1 cellular context compared by ENCODE assay signal in the genomic region with DNA sequence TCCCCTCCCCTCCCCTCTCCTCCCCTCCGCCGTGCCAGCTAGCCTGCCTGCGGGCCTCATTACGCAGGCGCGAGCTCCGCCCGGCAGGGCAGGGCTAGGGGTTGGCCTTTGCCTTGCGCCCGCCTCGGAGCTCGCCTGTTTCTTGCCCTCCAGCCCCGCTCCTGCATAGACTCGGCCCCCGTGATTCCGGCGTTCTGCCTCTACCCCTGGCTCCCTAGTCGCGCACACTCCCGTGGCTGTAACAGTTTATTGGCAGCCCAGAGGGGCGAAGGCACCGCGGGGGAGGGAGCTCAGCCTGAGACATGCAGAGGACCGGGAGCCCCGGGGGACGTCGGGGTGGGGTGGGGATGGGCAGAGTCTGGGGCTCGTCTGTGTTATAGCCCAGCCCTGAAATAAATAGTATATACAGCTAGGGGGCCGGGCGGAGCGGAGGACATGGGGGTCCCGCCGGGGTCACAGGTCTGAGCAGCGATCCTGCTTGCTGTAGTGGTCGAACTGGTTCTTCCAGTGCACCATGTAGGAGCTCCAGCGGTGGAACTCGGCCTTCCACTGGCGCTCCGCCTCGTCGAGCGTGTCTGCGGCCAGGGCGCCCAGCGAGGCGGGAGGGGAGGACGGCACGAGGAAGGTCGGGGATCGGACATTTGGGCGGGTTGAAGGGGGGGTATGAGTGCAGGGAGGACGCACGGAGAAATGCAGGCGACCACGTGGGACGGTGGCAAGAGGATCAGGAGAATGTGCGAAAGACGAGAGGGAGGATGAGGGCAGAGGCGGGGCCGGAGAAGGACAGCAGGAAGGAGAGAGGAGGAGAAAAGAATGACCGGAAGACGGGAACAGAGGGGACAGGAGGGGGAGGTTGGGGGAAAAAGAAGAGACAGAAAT.
TF ChIP-seq lines count a peak whose summit lies in the region.

No MANE protein-coding gene starts in this region.

TF ChIP-seq in K562, 482 proteins besides CTCF, POLR2A, EP300 and RAD21 (continued from another document and continues in another):
- TF ChIP-seq, protein P1, sequence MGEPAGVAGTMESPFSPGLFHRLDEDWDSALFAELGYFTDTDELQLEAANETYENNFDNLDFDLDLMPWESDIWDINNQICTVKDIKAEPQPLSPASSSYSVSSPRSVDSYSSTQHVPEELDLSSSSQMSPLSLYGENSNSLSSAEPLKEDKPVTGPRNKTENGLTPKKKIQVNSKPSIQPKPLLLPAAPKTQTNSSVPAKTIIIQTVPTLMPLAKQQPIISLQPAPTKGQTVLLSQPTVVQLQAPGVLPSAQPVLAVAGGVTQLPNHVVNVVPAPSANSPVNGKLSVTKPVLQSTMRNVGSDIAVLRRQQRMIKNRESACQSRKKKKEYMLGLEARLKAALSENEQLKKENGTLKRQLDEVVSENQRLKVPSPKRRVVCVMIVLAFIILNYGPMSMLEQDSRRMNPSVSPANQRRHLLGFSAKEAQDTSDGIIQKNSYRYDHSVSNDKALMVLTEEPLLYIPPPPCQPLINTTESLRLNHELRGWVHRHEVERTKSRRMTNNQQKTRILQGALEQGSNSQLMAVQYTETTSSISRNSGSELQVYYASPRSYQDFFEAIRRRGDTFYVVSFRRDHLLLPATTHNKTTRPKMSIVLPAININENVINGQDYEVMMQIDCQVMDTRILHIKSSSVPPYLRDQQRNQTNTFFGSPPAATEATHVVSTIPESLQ (CRISPR knock-in tag; IDR thresholded peaks at IDR 0.05) = peak; percentile 97
- TF ChIP-seq FOSL1 (tag; conservative IDR thresholded peaks at IDR 0.05) (no peak), ZNF431 (CRISPR knock-in tag; IDR thresholded peaks at IDR 0.05) (peak; percentile 73), SMC3 (conservative IDR thresholded peaks at IDR 0.05; ENCODE audit: insufficient read depth, low read depth, low read length) (no peak), RBM22 (IDR thresholded peaks at IDR 0.05; ENCODE audit: low read depth, low read length, poor library complexity, severe bottlenecking) (no peak), CREBBP (IDR thresholded peaks at IDR 0.05; ENCODE audit: low read depth, low read length) (no peak), KAT7 (CRISPR knock-in tag; IDR thresholded peaks at IDR 0.05; ENCODE audit: borderline replicate concordance) (peak; percentile 86), PURB (CRISPR knock-in tag; IDR thresholded peaks at IDR 0.05; ENCODE audit: low read depth) (no peak), FOS (IDR thresholded peaks at IDR 0.05; ENCODE audit: extremely low read depth, insufficient read length) (no peak), CHD2 (IDR thresholded peaks at IDR 0.05; ENCODE audit: low read depth, low read length) (no peak; the same call in 1 of the 2 replicates), ESRRB (CRISPR knock-in tag; IDR thresholded peaks at IDR 0.05; ENCODE audit: borderline replicate concordance) (no peak), ZNF609 (CRISPR knock-in tag; IDR thresholded peaks at IDR 0.05; ENCODE audit: borderline replicate concordance) (no peak), SLC30A9 (CRISPR knock-in tag; IDR thresholded peaks at IDR 0.05) (no peak), ZBTB17 (CRISPR knock-in tag; IDR thresholded peaks at IDR 0.05) (peak; percentile 66), VEZF1 (CRISPR knock-in tag; IDR thresholded peaks at IDR 0.05) (peak; percentile 52), ZNF197 (CRISPR knock-in tag; IDR thresholded peaks at IDR 0.05; ENCODE audit: low read depth) (0 out of 2 replicates have a peak, but pooled peaks have one; percentile 71), ARID3A (IDR thresholded peaks at IDR 0.05; ENCODE audit: borderline replicate concordance, low read depth, low read length) (no peak), KDM2B (CRISPR knock-in tag; IDR thresholded peaks at IDR 0.05) (peak; percentile 77; the same call in 1 of the 2 replicates), BRCA1 (IDR thresholded peaks at IDR 0.05) (no peak), BRCA1 (CRISPR knock-in tag; IDR thresholded peaks at IDR 0.05) (no peak), PCBP1 (IDR thresholded peaks at IDR 0.05; ENCODE audit: low read depth, low read length, poor library complexity, severe bottlenecking) (no peak), NCOA2 (IDR thresholded peaks at IDR 0.05; ENCODE audit: partially characterized antibody in 2 of 2) (no peak), ZNF134 (CRISPR knock-in tag; conservative IDR thresholded peaks at IDR 0.05) (no peak), ZNF668 (CRISPR knock-in tag; IDR thresholded peaks at IDR 0.05) (no peak), NR4A1 (CRISPR knock-in tag; IDR thresholded peaks at IDR 0.05) (no peak; the same call in 1 of the 2 replicates), NR4A1 (tag; IDR thresholded peaks at IDR 0.05) (peak; percentile 25; the same call in 1 of the 2 replicates), MCM7 (IDR thresholded peaks at IDR 0.05) (no peak), MTA1 (IDR thresholded peaks at IDR 0.05; ENCODE audit: borderline replicate concordance) (peak; percentile 84), SMAD1 (IDR thresholded peaks at IDR 0.05; ENCODE audit: low read depth, low read length, partially characterized antibody) (peak; percentile 56), GATAD2A (IDR thresholded peaks at IDR 0.05) (peak; percentile 86; the same call in 1 of the 2 replicates), EP400 (IDR thresholded peaks at IDR 0.05) (peak; percentile 95), XRCC3 (IDR thresholded peaks at IDR 0.05) (no peak), TAF9B (IDR thresholded peaks at IDR 0.05; ENCODE audit: partially characterized antibody) (peak; percentile 58), NCOA1 (IDR thresholded peaks at IDR 0.05; ENCODE audit: low read depth) (peak; percentile 70; the same call in 1 of the 2 replicates), NCOA6 (IDR thresholded peaks at IDR 0.05) (no peak), HNRNPLL (IDR thresholded peaks at IDR 0.05; ENCODE audit: low read depth, low read length, poor library complexity, severe bottlenecking) (no peak), CCNT2 (IDR thresholded peaks at IDR 0.05; ENCODE audit: borderline replicate concordance, extremely low read depth, insufficient read length, low read depth, low read length) (peak; percentile 31), RBM34 (IDR thresholded peaks at IDR 0.05; ENCODE audit: borderline replicate concordance, insufficient read depth, low read length) (no peak), POLR2G (IDR thresholded peaks at IDR 0.05; ENCODE audit: low read depth, low read length) (peak; percentile 88), POLR2B (IDR thresholded peaks at IDR 0.05; ENCODE audit: low read depth, partially characterized antibody) (peak; percentile 79), NCOA4 (IDR thresholded peaks at IDR 0.05; ENCODE audit: partially characterized antibody) (peak; percentile 40), MIER1 (IDR thresholded peaks at IDR 0.05; ENCODE audit: low read depth) (no peak; the same call in 1 of the 2 replicates), PHF8 (IDR thresholded peaks at IDR 0.05; ENCODE audit: borderline replicate concordance, low read length) (peak; percentile 56; the same call in 1 of the 2 replicates), ZNF212 (CRISPR knock-in tag; IDR thresholded peaks at IDR 0.05) (no peak), SREBF2 (CRISPR knock-in tag; IDR thresholded peaks at IDR 0.05) (peak; percentile 97; the same call in 1 of the 2 replicates), ZNF277 (CRISPR knock-in tag; IDR thresholded peaks at IDR 0.05; ENCODE audit: borderline replicate concordance) (no peak), HOXB6 (CRISPR knock-in tag; IDR thresholded peaks at IDR 0.05; ENCODE audit: borderline replicate concordance) (no peak), NFYB (IDR thresholded peaks at IDR 0.05; ENCODE audit: extremely low read depth, insufficient read length) (no peak)
- TF ChIP-seq, protein P2, sequence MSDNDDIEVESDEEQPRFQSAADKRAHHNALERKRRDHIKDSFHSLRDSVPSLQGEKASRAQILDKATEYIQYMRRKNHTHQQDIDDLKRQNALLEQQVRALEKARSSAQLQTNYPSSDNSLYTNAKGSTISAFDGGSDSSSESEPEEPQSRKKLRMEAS (CRISPR knock-in tag; IDR thresholded peaks at IDR 0.05) = peak; percentile 95
- TF ChIP-seq, protein P3, sequence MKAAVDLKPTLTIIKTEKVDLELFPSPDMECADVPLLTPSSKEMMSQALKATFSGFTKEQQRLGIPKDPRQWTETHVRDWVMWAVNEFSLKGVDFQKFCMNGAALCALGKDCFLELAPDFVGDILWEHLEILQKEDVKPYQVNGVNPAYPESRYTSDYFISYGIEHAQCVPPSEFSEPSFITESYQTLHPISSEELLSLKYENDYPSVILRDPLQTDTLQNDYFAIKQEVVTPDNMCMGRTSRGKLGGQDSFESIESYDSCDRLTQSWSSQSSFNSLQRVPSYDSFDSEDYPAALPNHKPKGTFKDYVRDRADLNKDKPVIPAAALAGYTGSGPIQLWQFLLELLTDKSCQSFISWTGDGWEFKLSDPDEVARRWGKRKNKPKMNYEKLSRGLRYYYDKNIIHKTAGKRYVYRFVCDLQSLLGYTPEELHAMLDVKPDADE (conservative IDR thresholded peaks at IDR 0.05; ENCODE audit: control insufficient read depth, low read depth, low read length) = no peak
- TF ChIP-seq, protein P4, sequence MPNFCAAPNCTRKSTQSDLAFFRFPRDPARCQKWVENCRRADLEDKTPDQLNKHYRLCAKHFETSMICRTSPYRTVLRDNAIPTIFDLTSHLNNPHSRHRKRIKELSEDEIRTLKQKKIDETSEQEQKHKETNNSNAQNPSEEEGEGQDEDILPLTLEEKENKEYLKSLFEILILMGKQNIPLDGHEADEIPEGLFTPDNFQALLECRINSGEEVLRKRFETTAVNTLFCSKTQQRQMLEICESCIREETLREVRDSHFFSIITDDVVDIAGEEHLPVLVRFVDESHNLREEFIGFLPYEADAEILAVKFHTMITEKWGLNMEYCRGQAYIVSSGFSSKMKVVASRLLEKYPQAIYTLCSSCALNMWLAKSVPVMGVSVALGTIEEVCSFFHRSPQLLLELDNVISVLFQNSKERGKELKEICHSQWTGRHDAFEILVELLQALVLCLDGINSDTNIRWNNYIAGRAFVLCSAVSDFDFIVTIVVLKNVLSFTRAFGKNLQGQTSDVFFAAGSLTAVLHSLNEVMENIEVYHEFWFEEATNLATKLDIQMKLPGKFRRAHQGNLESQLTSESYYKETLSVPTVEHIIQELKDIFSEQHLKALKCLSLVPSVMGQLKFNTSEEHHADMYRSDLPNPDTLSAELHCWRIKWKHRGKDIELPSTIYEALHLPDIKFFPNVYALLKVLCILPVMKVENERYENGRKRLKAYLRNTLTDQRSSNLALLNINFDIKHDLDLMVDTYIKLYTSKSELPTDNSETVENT (CRISPR knock-in tag; IDR thresholded peaks at IDR 0.05) = 0 out of 2 replicates have a peak, but pooled peaks have one; percentile 16
